28 cellular contexts compared by ENCODE assay signal in the genomic region with DNA sequence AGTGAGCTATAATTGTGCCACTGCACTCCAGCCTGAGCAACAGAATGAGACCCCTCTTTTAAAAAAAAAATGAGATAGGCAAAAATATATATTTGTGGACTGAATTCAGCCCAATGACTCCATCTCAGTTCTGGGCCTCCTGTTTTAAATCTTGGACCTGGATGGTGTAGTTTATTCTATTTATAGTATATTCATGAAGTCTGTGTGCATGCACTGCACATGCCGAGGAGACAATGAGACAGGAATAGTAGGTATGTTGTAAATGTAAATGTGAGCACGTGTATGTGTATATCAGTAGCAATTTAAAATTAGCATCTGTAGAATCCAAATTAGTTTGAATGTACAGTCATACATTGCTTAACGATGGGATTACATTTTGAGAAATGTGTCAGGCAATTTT.
"Had no signal": no experiment of that assay in that cellular context is flagged by ENCODE, and none has a peak within 500 bp of the region (broad histone marks: within the 10 kb centered on the region; RNA-seq: fewer than 3 reads in every experiment).

No MANE protein-coding gene starts in this region.

- H3K4me1 ChIP-seq: pancreas, prostate gland, sigmoid colon, stomach, thyroid gland, upper lobe of left lung, vagina had no signal

- H3K27ac Mint-ChIP-seq: naive thymus-derived CD8-positive, alpha-beta T cell; natural killer cell treated with Interleukin-12 subunit alpha and Interleukin-12 subunit beta and Interleukin-15 and Interleukin-18, amount 100 ng/mL, for 72 hours; nephron progenitor cell; stimulated activated effector memory CD8-positive, alpha-beta T cell treated with anti-CD3 and anti-CD28 coated beads, Interleukin-12 subunit alpha, Interleukin-12 subunit beta, amount 100 ng/mL, for 72 hours; stimulated activated naive B cell treated with anti-CD40 and anti-IgM and Interleukin-4, amounts not matched to agents 10 μg/mL and 1 μg/mL and 100 μg/mL, for 72 hours; stimulated activated naive CD8-positive, alpha-beta T cell treated with anti-CD3 and anti-CD28 coated beads, Interleukin-15, Interleukin-2, amounts not matched to agents 100 ng/mL and 50 ng/mL, for 24 hours had no signal

- DNase-seq: naive thymus-derived CD8-positive, alpha-beta T cell; nephron progenitor cell; nucleus accumbens; pancreas; retina; right cardiac atrium; right lobe of liver; sigmoid colon; small intestine; stimulated activated CD4-positive, alpha-beta T cell treated with anti-CD3 and anti-CD28 coated beads, Interleukin-15, amount 100 ng/mL, for 24 hours; stimulated activated CD4-positive, alpha-beta T cell treated with anti-CD3 and anti-CD28 coated beads, Interleukin-2, amount 100 ng/mL, for 24 hours; stimulated activated CD4-positive, alpha-beta T cell treated with anti-CD3 and anti-CD28 coated beads, Interleukin-2, amount 100 ng/mL, for 48 hours; stimulated activated CD4-positive, alpha-beta T cell treated with anti-CD3 and anti-CD28 coated beads, Interleukin-4, amount 100 ng/mL, for 24 hours; stimulated activated naive B cell treated with anti-CD40 and anti-IgM and Interleukin-4, amounts not matched to agents 10 μg/mL and 1 μg/mL and 100 μg/mL, for 72 hours; stimulated activated naive CD4-positive, alpha-beta T cell treated with Interleukin-2 at 50 U/mL for 16 hours; stomach; thyroid gland; trophoblast cell; upper lobe of left lung had no signal

- H3K4me1 Mint-ChIP-seq: naive thymus-derived CD8-positive, alpha-beta T cell; stimulated activated effector memory CD8-positive, alpha-beta T cell treated with anti-CD3 and anti-CD28 coated beads, Interleukin-12 subunit alpha, Interleukin-12 subunit beta, amount 100 ng/mL, for 72 hours had no signal

- H3K36me3 Mint-ChIP-seq: naive thymus-derived CD8-positive, alpha-beta T cell; natural killer cell treated with Interleukin-12 subunit alpha and Interleukin-12 subunit beta and Interleukin-15 and Interleukin-18, amount 100 ng/mL, for 72 hours; stimulated activated effector memory CD8-positive, alpha-beta T cell treated with anti-CD3 and anti-CD28 coated beads, Interleukin-12 subunit alpha, Interleukin-12 subunit beta, amount 100 ng/mL, for 72 hours had no signal

- H3K36me3 ChIP-seq: neutrophil, pancreas, prostate gland, right lobe of liver, sigmoid colon, thyroid gland, tibial nerve, vagina had no signal

- H3K27me3 Mint-ChIP-seq: stimulated activated naive CD8-positive, alpha-beta T cell treated with anti-CD3 and anti-CD28 coated beads, Interleukin-15, Interleukin-2, amounts not matched to agents 100 ng/mL and 50 ng/mL, for 24 hours had no signal

- H3K27ac ChIP-seq: neutrophil, pancreas, prostate gland, right lobe of liver, sigmoid colon, stomach, thoracic aorta, thyroid gland, tibial nerve, upper lobe of left lung, vagina had no signal

- H3K4me3 Mint-ChIP-seq: naive thymus-derived CD8-positive, alpha-beta T cell; natural killer cell treated with Interleukin-12 subunit alpha and Interleukin-12 subunit beta and Interleukin-15 and Interleukin-18, amount 100 ng/mL, for 72 hours; nephron progenitor cell; neural crest cell; stimulated activated effector memory CD8-positive, alpha-beta T cell treated with anti-CD3 and anti-CD28 coated beads, Interleukin-12 subunit alpha, Interleukin-12 subunit beta, amount 100 ng/mL, for 72 hours; stimulated activated naive B cell treated with anti-CD40 and anti-IgM and Interleukin-4, amounts not matched to agents 10 μg/mL and 1 μg/mL and 100 μg/mL, for 72 hours; stimulated activated naive CD8-positive, alpha-beta T cell treated with anti-CD3 and anti-CD28 coated beads, Interleukin-15, Interleukin-2, amounts not matched to agents 100 ng/mL and 50 ng/mL, for 24 hours had no signal

- H3K9me3 Mint-ChIP-seq: natural killer cell treated with Interleukin-12 subunit alpha and Interleukin-12 subunit beta and Interleukin-15 and Interleukin-18, amount 100 ng/mL, for 72 hours; neural crest cell; stimulated activated effector memory CD8-positive, alpha-beta T cell treated with anti-CD3 and anti-CD28 coated beads, Interleukin-12 subunit alpha, Interleukin-12 subunit beta, amount 100 ng/mL, for 72 hours; stimulated activated naive CD8-positive, alpha-beta T cell treated with anti-CD3 and anti-CD28 coated beads, Interleukin-15, Interleukin-2, amounts not matched to agents 100 ng/mL and 50 ng/mL, for 24 hours had no signal

- H3K9me3 ChIP-seq: neutrophil, pancreas, prostate gland, right lobe of liver, sigmoid colon, stomach, thoracic aorta, thyroid gland, tibial nerve, upper lobe of left lung, vagina had no signal

- ATAC-seq: naive thymus-derived CD8-positive, alpha-beta T cell; natural killer cell treated with Interleukin-12 subunit alpha and Interleukin-12 subunit beta and Interleukin-15 and Interleukin-18, amount 100 ng/mL, for 72 hours; pancreas; right cardiac atrium; right lobe of liver; stimulated activated effector memory CD8-positive, alpha-beta T cell treated with anti-CD3 and anti-CD28 coated beads, Interleukin-12 subunit alpha, Interleukin-12 subunit beta, amount 100 ng/mL, for 72 hours; stimulated activated naive B cell treated with anti-CD40 and anti-IgM and Interleukin-4, amounts not matched to agents 10 μg/mL and 1 μg/mL and 100 μg/mL, for 72 hours had no signal

- H3K4me3 ChIP-seq: pancreas, prostate gland, right lobe of liver, sigmoid colon, stomach, thoracic aorta, thyroid gland, tibial nerve, upper lobe of left lung, vagina had no signal

- H3K27me3 ChIP-seq: neutrophil, pancreas, right lobe of liver, sigmoid colon, stomach, thyroid gland, tibial nerve, upper lobe of left lung, vagina had no signal
